In the genomic region with DNA sequence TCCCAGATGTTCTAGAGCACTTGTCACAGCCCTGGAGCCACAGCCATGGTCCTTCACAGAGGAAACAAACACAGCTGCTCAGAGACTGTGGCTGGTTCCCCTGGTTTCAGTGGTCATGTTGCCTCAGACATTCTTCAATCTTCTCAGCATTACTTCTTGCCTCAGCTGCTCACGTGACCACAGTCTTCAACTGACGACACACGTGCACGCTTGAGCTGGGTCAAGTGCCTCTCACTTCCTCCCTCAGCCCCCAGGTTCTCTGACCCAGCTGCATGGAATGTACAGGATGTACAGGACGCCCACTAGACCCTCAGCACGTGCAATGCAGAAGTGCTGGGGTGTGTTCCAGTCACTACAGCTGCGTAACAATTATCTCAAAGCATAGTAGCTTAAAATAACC, we compare ENCODE assay signal across 11 cellular contexts.
A peak's percentile ranks its signal among the peaks of the same experiment; 100 is the strongest.
DNase-seq lines count a peak whose midpoint lies in the region; ATAC-seq and TF ChIP-seq lines count a peak whose summit lies in the region.
"Had no signal": no experiment of that assay in that cellular context is flagged by ENCODE, and none has a peak within 500 bp of the region (broad histone marks: within the 10 kb centered on the region; RNA-seq: fewer than 3 reads in every experiment).

No MANE protein-coding gene starts in this region.

- 61% methylated on average over 7 of the region's 7 CpGs for WGBS in right cardiac atrium

- H3K9me3 ChIP-seq in right atrium auricular region (no peaks in the 10 kb centered on the region), right cardiac atrium (ENCODE audit: control insufficient read depth, low read length) (no peaks in the 10 kb centered on the region), vagina (no peaks in the 10 kb centered on the region), breast epithelium (no peaks in the 10 kb centered on the region), A673 (ENCODE audit: low read depth, low read length, poor library complexity, severe bottlenecking) (no peaks in the 10 kb centered on the region)

- H3K4me1 Mint-ChIP-seq in activated B cell treated with CpG ODN at 0.5 μM for 24 hours: peaks cover 7% of the 10 kb centered on the region

- H3K9me3 Mint-ChIP-seq in activated B cell treated with CpG ODN at 0.5 μM for 24 hours: peaks cover 5% of the 10 kb centered on the region
- H3K9me3 Mint-ChIP-seq: stimulated activated naive CD8-positive, alpha-beta T cell treated with anti-CD3 and anti-CD28 coated beads, Interleukin-15, Interleukin-2, amounts not matched to agents 100 ng/mL and 50 ng/mL, for 24 hours had no signal

- H3K4me3 ChIP-seq in right atrium auricular region (no peak overlapping the region), right cardiac atrium (ENCODE audit: low read length) (no peak overlapping the region), vagina (no peak overlapping the region), breast epithelium (no peak overlapping the region), A673 (ENCODE audit: low read depth, low read length, poor library complexity, severe bottlenecking) (no peak overlapping the region)

- no peaks in the 10 kb centered on the region for H3K36me3 ChIP-seq in right atrium auricular region
- no peaks in the 10 kb centered on the region for H3K36me3 ChIP-seq in vagina
- no peaks in the 10 kb centered on the region for H3K36me3 ChIP-seq in breast epithelium
- H3K36me3 ChIP-seq in A673 (ENCODE audit: insufficient read depth, low read length, poor library complexity, severe bottlenecking): no peaks in the 10 kb centered on the region

- POLR2A ChIA-PET in activated B cell treated with CpG ODN at 0.5 μM for 24 hours (lab: Charles Lee): no interaction called here
- POLR2A ChIA-PET in A673 (lab: Charles Lee; ENCODE audit: low non-redundant PET): no interaction called here

- H3K4me3 Mint-ChIP-seq in activated B cell treated with CpG ODN at 0.5 μM for 24 hours: no peak overlapping the region
- H3K4me3 Mint-ChIP-seq: stimulated activated naive CD8-positive, alpha-beta T cell treated with anti-CD3 and anti-CD28 coated beads, Interleukin-15, Interleukin-2, amounts not matched to agents 100 ng/mL and 50 ng/mL, for 24 hours had no signal

- H3K27ac ChIP-seq in right atrium auricular region (no peak overlapping the region), right cardiac atrium (ENCODE audit: low read length) (no peak overlapping the region), vagina (no peak overlapping the region), breast epithelium (no peak overlapping the region), A673 (ENCODE audit: low read depth, low read length, poor library complexity, severe bottlenecking) (no peak overlapping the region)

- DNase-seq in right atrium auricular region (ENCODE audit: low spot score) (peak; percentile 34), right cardiac atrium (no peak), activated B cell treated with CpG ODN at 0.5 μM for 24 hours (no peak), vagina (ENCODE audit: extremely low spot score in 2 of 2) (peak; percentile 52 to 67), breast epithelium (ENCODE audit: low spot score in 2 of 2) (no peak), cerebellar nuclear complex (lab: John Stamatoyannopoulos, UW) (no peak), A673 (ENCODE audit: low spot score) (no peak)
- DNase-seq: activated CD4-positive, alpha-beta T cell treated with anti-CD3 and anti-CD28 coated beads, Interleukin-2, amount 50 U/mL, for 48 hours; IMR-90 had no signal

- no peak for TF ChIP-seq POLR2A in vagina (IDR thresholded peaks at IDR 0.05)
- no peak for TF ChIP-seq POLR2A in breast epithelium (IDR thresholded peaks at IDR 0.05)

- H3K27me3 Mint-ChIP-seq in activated B cell treated with CpG ODN at 0.5 μM for 24 hours: peaks cover 4% of the 10 kb centered on the region

- no peaks in the 10 kb centered on the region for H3K27me3 ChIP-seq in right atrium auricular region
- H3K27me3 ChIP-seq in right cardiac atrium (ENCODE audit: control insufficient read depth, insufficient read depth): no peaks in the 10 kb centered on the region
- no peaks in the 10 kb centered on the region for H3K27me3 ChIP-seq in vagina
- peaks cover 0 to 8% of the 10 kb centered on the region in 2 donors for H3K27me3 ChIP-seq in breast epithelium
- H3K27me3 ChIP-seq in A673 (replicated peaks; ENCODE audit: insufficient read depth, low read depth, low read length, poor library complexity): no peaks in the 10 kb centered on the region

- TF ChIP-seq CTCF in right atrium auricular region (IDR thresholded peaks at IDR 0.05) (no peak), activated B cell treated with CpG ODN at 0.5 μM for 24 hours (IDR thresholded peaks at IDR 0.05) (no peak), vagina (IDR thresholded peaks at IDR 0.05) (no peak), breast epithelium (IDR thresholded peaks at IDR 0.05) (no peak), A673 (conservative IDR thresholded peaks at IDR 0.05; ENCODE audit: low read depth, low read length) (no peak)

- ATAC-seq in right cardiac atrium (no peak), HG03354 (IDR thresholded peaks at IDR 0.05; ENCODE audit: poor library complexity, severe bottlenecking, unreplicated experiment) (peak; percentile 86), activated B cell treated with CpG ODN at 0.5 μM for 24 hours (ENCODE audit: low read depth) (peak; percentile 64)

- H3K4me1 ChIP-seq in right atrium auricular region (no peaks in the 10 kb centered on the region), right cardiac atrium (ENCODE audit: control insufficient read depth, insufficient read depth, low read length) (no peaks in the 10 kb centered on the region), vagina (no peaks in the 10 kb centered on the region), breast epithelium (no peaks in the 10 kb centered on the region), A673 (ENCODE audit: insufficient read depth, low read length, poor library complexity, severe bottlenecking) (peaks cover 4% of the 10 kb centered on the region)

- CTCF ChIA-PET in activated B cell treated with CpG ODN at 0.5 μM for 24 hours (lab: Charles Lee): no interaction called here
- CTCF ChIA-PET in A673 (lab: Charles Lee): no interaction called here

- BruUV-seq in A673 (replicated peaks; lab: Mats Ljungman, UMichigan): no TSS peak

- no peak overlapping the region for H3K27ac Mint-ChIP-seq in activated B cell treated with CpG ODN at 0.5 μM for 24 hours
- H3K27ac Mint-ChIP-seq: stimulated activated naive CD8-positive, alpha-beta T cell treated with anti-CD3 and anti-CD28 coated beads, Interleukin-15, Interleukin-2, amounts not matched to agents 100 ng/mL and 50 ng/mL, for 24 hours had no signal

- no peaks in the 10 kb centered on the region for H3K36me3 Mint-ChIP-seq in activated B cell treated with CpG ODN at 0.5 μM for 24 hours (ENCODE audit: low read depth)

- intact Hi-C loops in right cardiac atrium (cut with DNase I): no loop called here
- intact Hi-C loops in activated B cell treated with CpG ODN at 0.5 μM for 24 hours (cut with micrococcal nuclease): no loop called here
- intact Hi-C loops in vagina (cut with DNase I): no loop called here
- intact Hi-C loops in breast epithelium (cut with DNase I; ENCODE audit: low total_unique reads): no loop called here
- intact Hi-C loops in A673 (cut with micrococcal nuclease; ENCODE audit: unreplicated experiment): no loop called here

Comparison
In these comparisons a context has a peak if more than half of its experiments do, and no peak if none do; other contexts are left out.
1. DNase-seq: peak in right atrium auricular region (single experiment) and vagina (2 of 2); none in right cardiac atrium (0 of 3), activated B cell treated with CpG ODN at 0.5 μM for 24 hours (single experiment), breast epithelium (0 of 2), cerebellar nuclear complex (0 of 2) and A673 (single experiment).
2. ATAC-seq: peak in HG03354 (single experiment) and activated B cell treated with CpG ODN at 0.5 μM for 24 hours (single experiment); none in right cardiac atrium (0 of 2).